In the genomic region with DNA sequence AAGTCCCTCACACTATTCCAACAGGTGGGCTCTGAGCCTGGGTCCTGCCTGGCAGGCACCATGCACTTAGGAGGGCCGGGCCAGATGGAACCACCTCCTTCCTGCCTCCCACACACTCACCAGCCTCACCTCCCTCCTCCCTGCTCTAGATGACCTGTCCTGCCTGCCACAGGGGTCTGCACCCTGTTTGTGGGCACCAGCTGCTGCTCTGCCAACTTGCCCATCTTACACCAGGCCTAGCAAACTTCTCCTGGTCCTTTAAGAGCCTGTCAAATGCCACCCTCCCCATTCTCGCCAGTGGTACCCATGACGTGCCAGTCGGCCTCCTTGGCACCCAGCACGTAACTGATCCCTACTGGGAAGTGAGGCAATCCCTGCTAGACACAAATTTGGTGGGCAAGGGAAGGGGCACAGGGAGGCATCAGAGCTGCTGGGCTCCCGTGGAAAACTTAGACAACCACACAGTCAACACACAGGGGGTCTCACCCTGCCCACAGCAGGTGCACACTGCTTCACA, we compare ENCODE assay signal across 16 cellular contexts. TPM values are rescaled to one million over a fixed set of nuclear protein-coding genes. Genes with fewer than 3 reads are reported as not detected.
A peak's percentile ranks its signal among the peaks of the same experiment; 100 is the strongest.
DNase-seq lines count a peak whose midpoint lies in the region; ATAC-seq and TF ChIP-seq lines count a peak whose summit lies in the region.
"Had no signal": no experiment of that assay in that cellular context is flagged by ENCODE, and none has a peak within 500 bp of the region (broad histone marks: within the 10 kb centered on the region; RNA-seq: fewer than 3 reads in every experiment).

No MANE protein-coding gene starts in this region.

- H3K27me3 ChIP-seq in colonic mucosa, result no peaks in the 10 kb centered on the region
- H3K27me3 ChIP-seq in muscle layer of colon (ENCODE audit: control insufficient read depth in 1 of 2, insufficient read depth in 2 of 2, low read length in 2 of 2), result no peaks in the 10 kb centered on the region
- no peaks in the 10 kb centered on the region for H3K27me3 ChIP-seq in stomach smooth muscle (ENCODE audit: control insufficient read depth in 1 of 2, insufficient read depth in 2 of 2, low read length in 2 of 2)
- no peaks in the 10 kb centered on the region for H3K27me3 ChIP-seq in foreskin keratinocyte
- H3K27me3 ChIP-seq: BLaER1 had no signal

- peak; percentile 24 for DNase-seq in CD14-positive monocyte (ENCODE audit: low spot score)
- no peak for DNase-seq in colonic mucosa
- no peak for DNase-seq in NCI-H1048 (lab: John Stamatoyannopoulos, UW)
- DNase-seq in foreskin keratinocyte, result no peak
- DNase-seq: activated naive CD4-positive, alpha-beta T cell treated with anti-CD3 and anti-CD28 coated beads, Interleukin-2, amount 50 U/mL, for 16 hours; activated T-cell treated with anti-CD3 and anti-CD28 coated beads, Interleukin-2, amount 50 U/mL, for 4 hours; effector CD8-positive, alpha-beta T cell; NCI-H1417; NCI-H510A treated with DMSO at 0.1 percent for 48 hours had no signal

- H3K27ac ChIP-seq in colonic mucosa (peak overlapping the region; percentile 44), muscle layer of colon (ENCODE audit: low read depth, low read length) (peak overlapping the region; percentile 96), stomach smooth muscle (ENCODE audit: low read length) (peak overlapping the region; percentile 97), foreskin keratinocyte (no peak overlapping the region)
- H3K27ac ChIP-seq: BLaER1 had no signal

- H3K9me3 ChIP-seq in colonic mucosa (no peaks in the 10 kb centered on the region), muscle layer of colon (ENCODE audit: low read length) (no peaks in the 10 kb centered on the region), stomach smooth muscle (ENCODE audit: control insufficient read depth in 2 of 2, low read length in 2 of 2) (no peaks in the 10 kb centered on the region)
- H3K9me3 ChIP-seq: BLaER1 had no signal

- H3K4me3 Mint-ChIP-seq in CD14-positive monocyte, result no peak overlapping the region
- H3K4me3 Mint-ChIP-seq: activated CD8-positive, alpha-beta T cell treated with anti-CD3 and anti-CD28 coated beads for 36 hours; activated T-cell treated with anti-CD3 and anti-CD28 coated beads, Interleukin-2, amount 50 U/mL, for 4 hours had no signal

- peak overlapping the region in 2 of 7 donors; percentile 26 to 50 for H3K27ac Mint-ChIP-seq in CD14-positive monocyte
- H3K27ac Mint-ChIP-seq: activated CD8-positive, alpha-beta T cell treated with anti-CD3 and anti-CD28 coated beads for 36 hours had no signal

- TF ChIP-seq CTCF in CD14-positive monocyte (IDR thresholded peaks at IDR 0.05), result no peak
- TF ChIP-seq CTCF in colonic mucosa (IDR thresholded peaks at IDR 0.05), result no peak
- TF ChIP-seq CTCF in foreskin keratinocyte (conservative IDR thresholded peaks at IDR 0.05), result no peak

- H3K4me3 ChIP-seq in colonic mucosa (no peak overlapping the region), muscle layer of colon (ENCODE audit: low read depth in 1 of 2, low read length in 2 of 2) (peak overlapping the region; percentile 31 to 43), stomach smooth muscle (ENCODE audit: low read length in 2 of 2) (peak overlapping the region; percentile 56 to 81)
- H3K4me3 ChIP-seq: BLaER1 had no signal

- peaks cover 25 to 33% of the 10 kb centered on the region in 2 donors for H3K36me3 Mint-ChIP-seq in CD14-positive monocyte

- no peak for ATAC-seq in HG02870 (IDR thresholded peaks at IDR 0.05; ENCODE audit: unreplicated experiment)
- ATAC-seq in HG03571 (IDR thresholded peaks at IDR 0.05; ENCODE audit: unreplicated experiment), result no peak
- no peak for ATAC-seq in foreskin keratinocyte
- ATAC-seq: activated CD8-positive, alpha-beta T cell treated with anti-CD3 and anti-CD28 coated beads for 36 hours; activated T-cell treated with anti-CD3 and anti-CD28 coated beads, Interleukin-2, amount 50 U/mL, for 4 hours; esophagus mucosa had no signal

- H3K27me3 Mint-ChIP-seq in CD14-positive monocyte (ENCODE audit: low read depth in 3 of 3), result peaks cover 0 to 2% (median 0%) of the 10 kb centered on the region in 3 donors
- H3K27me3 Mint-ChIP-seq: activated CD8-positive, alpha-beta T cell treated with anti-CD3 and anti-CD28 coated beads for 36 hours had no signal

- peaks cover 8% of the 10 kb centered on the region for H3K4me1 Mint-ChIP-seq in CD14-positive monocyte

- no peaks in the 10 kb centered on the region for H3K9me3 Mint-ChIP-seq in CD14-positive monocyte
- H3K9me3 Mint-ChIP-seq: activated CD8-positive, alpha-beta T cell treated with anti-CD3 and anti-CD28 coated beads for 36 hours; activated T-cell treated with anti-CD3 and anti-CD28 coated beads, Interleukin-2, amount 50 U/mL, for 4 hours had no signal

- H3K36me3 ChIP-seq in colonic mucosa (peaks cover 7% of the 10 kb centered on the region), muscle layer of colon (ENCODE audit: insufficient read depth, low read length) (peaks cover 22% of the 10 kb centered on the region), stomach smooth muscle (ENCODE audit: control insufficient read depth in 2 of 2, insufficient read depth in 2 of 2, low read length in 2 of 2) (peaks cover 17 to 20% of the 10 kb centered on the region in 2 donors)

- H3K4me1 ChIP-seq in colonic mucosa, result peaks cover 21% of the 10 kb centered on the region
- peaks cover 83% of the 10 kb centered on the region for H3K4me1 ChIP-seq in muscle layer of colon (ENCODE audit: insufficient read depth, low read length)
- H3K4me1 ChIP-seq in stomach smooth muscle (ENCODE audit: control insufficient read depth, insufficient read depth, low read length), result peaks cover 97% of the 10 kb centered on the region
- H3K4me1 ChIP-seq in foreskin keratinocyte, result no peaks in the 10 kb centered on the region

- H3K9ac ChIP-seq in colonic mucosa (ENCODE audit: low read depth in 2 of 2, low read length in 2 of 2) (peak overlapping the region; percentile 35 to 40), muscle layer of colon (ENCODE audit: low read length) (peak overlapping the region; percentile 51), stomach smooth muscle (ENCODE audit: low read length in 2 of 2) (peak overlapping the region; percentile 34 to 66)
- H3K9ac ChIP-seq: BLaER1 had no signal

- intact Hi-C loops in CD14-positive monocyte (cut with micrococcal nuclease) (no loop called here), colonic mucosa (cut with DNase I) (no loop called here)

RNA-seq across cellular contexts. Expression of a gene that starts 3.1 kb away (rescaled TPM):
- polyA plus RNA-seq in CD14-positive monocyte (10 to 100 TPM; 22.1 to 22.5 TPM), foreskin keratinocyte (30.6 and 36.5 TPM in 2 replicates)
- total RNA-seq in colonic mucosa (10 to 100 TPM; 41.6 to 49.2 TPM), foreskin keratinocyte (35.6 and 38.5 TPM in 2 replicates)
